In the genomic region with DNA sequence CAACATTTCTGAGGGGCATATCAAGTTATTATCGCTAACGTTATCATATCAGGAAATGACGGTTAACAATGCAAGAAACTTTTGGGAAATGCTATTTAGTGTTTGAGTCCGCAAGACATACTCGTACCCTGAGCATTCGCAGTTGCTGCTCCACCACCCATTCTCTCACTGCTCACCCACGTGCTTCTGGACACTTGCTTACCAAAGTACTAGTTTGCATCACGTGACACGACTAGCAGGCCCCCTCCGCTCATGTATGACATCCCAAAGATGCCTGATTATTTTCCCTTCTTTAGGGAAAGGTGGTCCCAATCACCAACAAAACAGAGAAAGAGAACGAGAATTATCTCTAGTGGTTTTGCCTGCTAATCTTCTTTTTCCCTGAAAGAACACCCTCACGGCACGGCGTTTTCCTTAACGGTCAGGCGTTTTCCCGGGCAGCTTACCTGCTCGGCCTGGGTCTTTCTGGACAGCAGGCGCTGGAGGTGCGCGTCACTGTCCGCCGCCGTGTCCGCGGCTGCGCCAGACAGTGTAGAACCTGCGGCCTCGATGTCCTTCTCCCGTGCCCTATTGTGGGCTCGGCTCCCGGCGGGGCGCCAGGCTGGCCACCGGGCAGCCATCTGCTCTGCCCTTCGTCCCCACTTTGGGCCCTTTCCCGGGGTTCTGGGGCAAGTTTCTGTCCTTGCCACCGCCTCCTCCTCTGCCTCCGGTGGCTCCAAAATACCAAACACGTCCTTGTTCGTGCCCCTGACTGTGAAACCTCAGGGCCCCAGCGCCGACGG, we compare ENCODE assay signal across 8 cellular contexts. TPM values are rescaled to one million over a fixed set of nuclear protein-coding genes. Genes with fewer than 3 reads are reported as not detected.
DNase-seq lines count a peak whose midpoint lies in the region; ATAC-seq and TF ChIP-seq lines count a peak whose summit lies in the region.

SUPV3L1 (plus strand) TSS at position 492 of the 782 bp plus-strand sequence; CDS start at position 550, 58 bp downstream.

- H3K4ac ChIP-seq in trophoblast cell (ENCODE audit: low read depth, low read length) = peak within 1 kb of the TSS; percentile 95

- peak; percentile 79 for ATAC-seq in HG02763 (IDR thresholded peaks at IDR 0.05; ENCODE audit: unreplicated experiment)

- H3K79me2 ChIP-seq in trophoblast cell (ENCODE audit: control insufficient read depth, insufficient read depth, low read length, poor library complexity) = peaks cover 8% of the 10 kb centered on the region

- H3K79me1 ChIP-seq in trophoblast cell (ENCODE audit: low read length) = peaks cover 3% of the 10 kb centered on the region

- H2BK5ac ChIP-seq in trophoblast cell (ENCODE audit: low read depth, low read length, poor library complexity) = peak within 1 kb of the TSS; percentile 65

- DNase-seq in NCI-H1436 (lab: John Stamatoyannopoulos, UW) (peak; percentile 94), T-helper 1 cell (peak; percentile 70 to 93 (median 81)), adrenal gland (peak; percentile 91 to 98 (median 96)), cardiac septum (ENCODE audit: low spot score) (peak; percentile 95), trophoblast cell (peak; percentile 94 to 97), transverse colon (peak; percentile 92)

- peak within 1 kb of the TSS; percentile 98 for H3K9ac ChIP-seq in trophoblast cell (ENCODE audit: low read length)

- H2BK12ac ChIP-seq in trophoblast cell (ENCODE audit: low read length) = no peak within 1 kb of the TSS

- peak within 1 kb of the TSS; percentile 50 for H4K91ac ChIP-seq in trophoblast cell (ENCODE audit: low read depth, low read length)

- H3K9me3 ChIP-seq in adrenal gland (replicated peaks in 1 of 3) (no peaks in the 10 kb centered on the region), trophoblast cell (ENCODE audit: insufficient read depth, low read depth, low read length) (peaks cover 2% of the 10 kb centered on the region), transverse colon (no peaks in the 10 kb centered on the region)

- intact Hi-C loops in adrenal gland (cut with DNase I) = loop anchor here in 1 of 2 donors (5.0 kb wide), 1 partner anchor 53 kb away; no protein-coding TSS in a partner anchor
- intact Hi-C loops in cardiac septum (cut with DNase I) = loop anchor here (5.0 to 10.0 kb wide), 2 partner anchors 58 to 175 kb away; partner anchors contain the start of gene VPS26A
- intact Hi-C loops in transverse colon (cut with DNase I; ENCODE audit: low total_unique reads) = loop anchor here (5.0 kb wide), 1 partner anchor 967 kb away; the partner anchor contains the start of gene TYSND1

- H3K4me3 ChIP-seq in GM12875 (ENCODE audit: low read depth, low read length) (peak within 1 kb of the TSS; percentile 75), adrenal gland (peak within 1 kb of the TSS; percentile 17 to 99 (median 84)), trophoblast cell (ENCODE audit: low read depth, low read length) (peak within 1 kb of the TSS; percentile 95), transverse colon (peak within 1 kb of the TSS; percentile 91 to 99 (median 97))

- H4K8ac ChIP-seq in trophoblast cell (ENCODE audit: low read depth, low read length) = peak within 1 kb of the TSS; percentile 95

- H3K27me3 ChIP-seq in adrenal gland (no peaks in the 10 kb centered on the region), trophoblast cell (ENCODE audit: insufficient read depth, low read length) (no peaks in the 10 kb centered on the region), transverse colon (no peaks in the 10 kb centered on the region)

- H3K18ac ChIP-seq in trophoblast cell (ENCODE audit: low read length) = peak within 1 kb of the TSS; percentile 40

- WGBS in adrenal gland, 4 donors = 0 to 1% (median 0%) methylated on average over 20 to 44 of the region's 44 CpGs
- no CpG with 5 or more reads among the region's 44 CpGs for WGBS in trophoblast cell (ENCODE audit: extremely low coverage, insufficient coverage, insufficient read length)
- 0% methylated on average over 8 to 44 of the region's 44 CpGs for WGBS in transverse colon (ENCODE audit: low coverage in 1 of 2), 2 donors

- H4K12ac ChIP-seq in trophoblast cell (ENCODE audit: low read depth, low read length) = peak within 1 kb of the TSS; percentile 56

- TF ChIP-seq EP300 in transverse colon (IDR thresholded peaks at IDR 0.05; ENCODE audit: low read depth) = no peak

- H2AK5ac ChIP-seq in trophoblast cell (ENCODE audit: low read length) = peak within 1 kb of the TSS; percentile 75

- peak within 1 kb of the TSS; percentile 58 for H3K14ac ChIP-seq in trophoblast cell (ENCODE audit: low read length)

- H3K23ac ChIP-seq in trophoblast cell (ENCODE audit: low read length) = peak within 1 kb of the TSS; percentile 74

- TF ChIP-seq CTCF in GM12875 (IDR thresholded peaks at IDR 0.05; ENCODE audit: borderline replicate concordance, insufficient read depth, low read depth, low read length) (no peak), adrenal gland (IDR thresholded peaks at IDR 0.05) (no peak), transverse colon (IDR thresholded peaks at IDR 0.05) (no peak)

- in situ Hi-C loops in transverse colon (cut with MboI; ENCODE audit: low pct_ligation_motif_present in 1 of 4, low pct_unique_long_range_greater_than_20kb in 1 of 4, low sequenced_read_pairs in 3 of 4) = no loop called here

- H3K4me1 ChIP-seq in adrenal gland (replicated peaks in 1 of 2) (peaks cover 0 to 25% of the 10 kb centered on the region in 2 donors), trophoblast cell (ENCODE audit: control insufficient read depth in 1 of 2, insufficient read depth in 2 of 2, low read length in 2 of 2) (peaks cover 0 to 7% of the 10 kb centered on the region in 2 experiments), transverse colon (peaks cover 10 to 23% (median 19%) of the 10 kb centered on the region in 4 donors)

- H2AFZ ChIP-seq in trophoblast cell (ENCODE audit: insufficient read depth, low read length, poor library complexity) = peak within 1 kb of the TSS; percentile 85

- H3K27ac ChIP-seq in adrenal gland = peak within 1 kb of the TSS; percentile 69 to 98 (median 92)
- H3K27ac ChIP-seq in trophoblast cell (ENCODE audit: low read depth, low read length) = peak within 1 kb of the TSS; percentile 72
- peak within 1 kb of the TSS; percentile 87 to 96 (median 91) for H3K27ac ChIP-seq in transverse colon

- peak within 1 kb of the TSS; percentile 94 for H3K4me2 ChIP-seq in trophoblast cell (ENCODE audit: low read length)

- H2BK120ac ChIP-seq in trophoblast cell (ENCODE audit: insufficient read depth, low read length, poor library complexity) = peak within 1 kb of the TSS; percentile 54

- TF ChIP-seq POLR2A in adrenal gland (IDR thresholded peaks at IDR 0.05) (peak; percentile 68 to 87), transverse colon (IDR thresholded peaks at IDR 0.05) (peak; percentile 92)

- H3K36me3 ChIP-seq in adrenal gland (replicated peaks in 1 of 2) (no peaks in the 10 kb centered on the region), trophoblast cell (ENCODE audit: control insufficient read depth in 1 of 2, insufficient read depth in 2 of 2, low read length in 2 of 2) (peaks cover 0 to 2% of the 10 kb centered on the region in 2 experiments), transverse colon (peaks cover 0 to 8% (median 0%) of the 10 kb centered on the region in 4 donors)

RNA-seq across cellular contexts. Expression of gene SUPV3L1, which starts in this region (rescaled TPM):
- total RNA-seq in adrenal gland (10 to 100 TPM; 24.4 to 53.1 (median 33.6) TPM), cardiac septum (30.0 TPM), transverse colon (10 to 100 TPM; 15.3 to 34.0 (median 26.7) TPM)
- polyA plus RNA-seq in adrenal gland = 100 to 1,000 TPM in 2 of 3 donors, 10 to 100 TPM in 1; 54.8 to 165 (median 114) TPM
- polyA plus RNA-seq in trophoblast cell (2013) = 38.2 and 39.4 TPM in 2 replicates

Comparison
In these comparisons a context has a peak if more than half of its experiments do, and no peak if none do; other contexts are left out.
1. Peak in every context shown above with its lines: DNase-seq, ATAC-seq, H3K4me3 ChIP-seq and H3K27ac ChIP-seq.